ENCODE assay signal across 14 cellular contexts in the genomic region with DNA sequence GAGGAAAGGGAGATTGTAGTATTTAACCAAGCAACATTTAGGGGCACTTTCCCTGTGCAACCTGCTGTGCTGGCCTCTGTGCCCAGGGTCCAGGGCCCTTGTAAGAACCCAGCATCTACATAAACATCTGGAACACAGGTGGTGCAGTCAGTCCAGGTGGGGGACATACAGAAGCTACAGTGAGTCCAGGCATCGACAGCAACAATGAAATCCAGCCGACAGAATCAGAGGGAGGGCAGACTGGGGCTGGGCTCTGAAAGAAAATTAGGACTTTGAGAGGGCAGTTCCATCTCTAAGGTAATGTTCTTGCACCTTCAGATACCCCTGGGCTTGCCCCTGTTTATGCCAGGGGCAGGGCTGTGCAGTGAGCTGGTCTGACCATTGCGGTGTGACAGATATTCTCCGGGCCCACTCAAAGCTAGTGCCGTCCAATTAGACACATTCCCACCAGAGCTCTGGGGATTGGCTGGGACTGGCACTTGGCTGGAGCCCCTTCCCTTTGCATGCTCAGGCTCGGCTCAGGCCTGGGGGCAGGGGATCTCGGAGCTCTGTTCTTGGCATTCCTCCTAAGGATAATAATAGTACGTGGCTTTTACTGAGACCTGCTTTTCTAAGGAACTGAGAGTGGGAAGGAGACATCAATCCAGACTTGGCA. TPM values are rescaled to one million over a fixed set of nuclear protein-coding genes. Genes with fewer than 3 reads are reported as not detected.
DNase-seq lines count a peak whose midpoint lies in the region; ATAC-seq, FAIRE-seq and TF ChIP-seq lines count a peak whose summit lies in the region.
"Had no signal": no experiment of that assay in that cellular context is flagged by ENCODE, and none has a peak within 500 bp of the region (broad histone marks: within the 10 kb centered on the region; RNA-seq: fewer than 3 reads in every experiment).

No MANE protein-coding gene starts in this region.

- no peak overlapping the region for H2AFZ ChIP-seq in Loucy (ENCODE audit: low read length)
- H2AFZ ChIP-seq: GM23338 had no signal

- peaks cover 24% of the 10 kb centered on the region; the same call in 1 of the 2 replicates for H3K36me3 ChIP-seq in Loucy (ENCODE audit: insufficient read depth, low read length)
- no peaks in the 10 kb centered on the region for H3K36me3 ChIP-seq in testis (ENCODE audit: low read depth, missing control alignments)

- H3K9me3 Mint-ChIP-seq in natural killer cell = no peaks in the 10 kb centered on the region
- H3K9me3 Mint-ChIP-seq: GM23338 had no signal

- H3K9me2 ChIP-seq in Loucy (replicated peaks; ENCODE audit: low read depth, low read length) = no peaks in the 10 kb centered on the region

- peaks cover 8% of the 10 kb centered on the region for H3K36me3 Mint-ChIP-seq in natural killer cell

- peaks cover 78 to 87% of the 10 kb centered on the region in 2 donors for H3K4me1 Mint-ChIP-seq in natural killer cell

- FAIRE-seq in H54 (lab: Jason Lieb, UNC) = no peak
- FAIRE-seq: frontal cortex, urothelium cell line had no signal

- CTCF ChIA-PET in AG04449 (lab: Yijun Ruan, JAX) = interaction anchor here (0.7 to 6.4 kb wide), 10 partner anchors 8 to 477 kb away, joined by 3 to 35 read pairs (median 4); no protein-coding TSS in a partner anchor

- H3K4me3 Mint-ChIP-seq in natural killer cell = peak overlapping the region; percentile 47
- H3K4me3 Mint-ChIP-seq: CD14-positive monocyte, GM23338 had no signal

- H3K27ac Mint-ChIP-seq in natural killer cell = peak overlapping the region; percentile 85 to 93
- H3K27ac Mint-ChIP-seq: CD14-positive monocyte, GM23338, progenitor cell of endocrine pancreas had no signal

- H3F3A ChIP-seq in Loucy (ENCODE audit: low read depth) = no peaks in the 10 kb centered on the region

- H3K4me1 ChIP-seq in Loucy (ENCODE audit: insufficient read depth, low read length, poor library complexity, severe bottlenecking) = peaks cover 81% of the 10 kb centered on the region
- H3K4me1 ChIP-seq in testis = peaks cover 24% of the 10 kb centered on the region

- peaks cover 90% of the 10 kb centered on the region for H3K79me2 ChIP-seq in Loucy (ENCODE audit: insufficient read depth, low read length)

- H3K4me2 ChIP-seq in Loucy (ENCODE audit: low read depth, low read length, poor library complexity, severe bottlenecking) = peak overlapping the region; percentile 91
- H3K4me2 ChIP-seq: GM23338 had no signal

- H3K9me3 ChIP-seq in Loucy (ENCODE audit: insufficient read depth, low read depth, low read length) = no peaks in the 10 kb centered on the region
- no peaks in the 10 kb centered on the region for H3K9me3 ChIP-seq in testis

- POLR2A ChIA-PET in AG04449 (lab: Yijun Ruan, JAX) = interaction anchor here (0.8 to 1.4 kb wide), 4 partner anchors 59 to 185 kb away, joined by 3 to 8 read pairs (median 4); no protein-coding TSS in a partner anchor

- DNase-seq in AG04449 (ENCODE audit: low read depth, low spot score) (no peak), ecto neural progenitor cell (ENCODE audit: low spot score) (peak; percentile 25), natural killer cell (no peak), NCI-H82 treated with DMSO at 0.1 percent for 48 hours (lab: John Stamatoyannopoulos, UW; ENCODE audit: unreplicated experiment) (no peak), H54 (ENCODE audit: insufficient read length, low spot score) (no peak), testis (no peak)
- DNase-seq: SW 1271 had no signal

- 58 to 75% methylated on average over 8 of the region's 8 CpGs for WGBS in testis, 2 donors

- H3K27me3 ChIP-seq in Loucy (ENCODE audit: insufficient read depth, low read length, poor library complexity, severe bottlenecking) (no peaks in the 10 kb centered on the region), testis (no peaks in the 10 kb centered on the region)

- TF ChIP-seq POLR2A in H54 (IDR thresholded peaks at IDR 0.05; ENCODE audit: low read depth, low read length) = no peak
- no peak for TF ChIP-seq POLR2A in testis (IDR thresholded peaks at IDR 0.05)

- no peak overlapping the region for H3K27ac ChIP-seq in testis

- intact Hi-C loops in natural killer cell (cut with micrococcal nuclease) (no loop called here), testis (cut with DNase I; ENCODE audit: low total_unique reads) (loop anchor here (10.0 kb wide), 1 partner anchor 468 kb away; no protein-coding TSS in a partner anchor)

- peak overlapping the region; percentile 27 for H3K9ac ChIP-seq in Loucy (ENCODE audit: low read depth, low read length, poor library complexity, severe bottlenecking)

- TF ChIP-seq CTCF in AG04449 (IDR thresholded peaks at IDR 0.05; ENCODE audit: insufficient read depth, low read length, missing control alignments) = no peak
- no peak for TF ChIP-seq CTCF in Loucy (conservative IDR thresholded peaks at IDR 0.05; ENCODE audit: low read length)
- no peak for TF ChIP-seq CTCF in natural killer cell (IDR thresholded peaks at IDR 0.05)
- TF ChIP-seq CTCF in testis (IDR thresholded peaks at IDR 0.05) = no peak

- peaks cover 66% of the 10 kb centered on the region for H4K20me1 ChIP-seq in Loucy (ENCODE audit: insufficient read depth, low read length, poor library complexity, severe bottlenecking)

- H3K27me3 Mint-ChIP-seq in natural killer cell (ENCODE audit: low read depth in 2 of 2) = no peaks in the 10 kb centered on the region

- ATAC-seq in natural killer cell (no peak), GM21423 (IDR thresholded peaks at IDR 0.05; ENCODE audit: unreplicated experiment) (no peak)
- ATAC-seq: GM23338 had no signal

- H3K4me3 ChIP-seq in AG04449 (ENCODE audit: low read depth, low read length) = peak overlapping the region; percentile 8; the same call in 1 of the 2 replicates
- peak overlapping the region; percentile 11 for H3K4me3 ChIP-seq in Loucy (ENCODE audit: low read length, poor library complexity, severe bottlenecking)
- H3K4me3 ChIP-seq in testis = no peak overlapping the region
- H3K4me3 ChIP-seq: GM23338 had no signal

RNA-seq across cellular contexts. Expression of a gene that starts 5.4 kb away (rescaled TPM):
- total RNA-seq in natural killer cell (100 to 1,000 TPM; 157 to 197 (median 158) TPM), testis (10 to 100 TPM; 23.9 to 32.1 TPM)
- 25.7 TPM for polyA plus RNA-seq in testis (ENCODE audit: insufficient read depth, low read depth, low replicate concordance)

Comparison
In these comparisons a context has a peak if more than half of its experiments do, and no peak if none do; other contexts are left out.
1. H3K4me3 ChIP-seq: peak in AG04449 (single experiment) and Loucy (single experiment); none in testis (0 of 2).
2. RNA of a gene that starts 5.4 kb away (total RNA-seq): 157 to 197 TPM in natural killer cell; 23.9 to 32.1 TPM in testis; every median in the first group is over 4 times any median in the second.